Comparison of ENCODE assay signal across 1 cellular context in the genomic region with DNA sequence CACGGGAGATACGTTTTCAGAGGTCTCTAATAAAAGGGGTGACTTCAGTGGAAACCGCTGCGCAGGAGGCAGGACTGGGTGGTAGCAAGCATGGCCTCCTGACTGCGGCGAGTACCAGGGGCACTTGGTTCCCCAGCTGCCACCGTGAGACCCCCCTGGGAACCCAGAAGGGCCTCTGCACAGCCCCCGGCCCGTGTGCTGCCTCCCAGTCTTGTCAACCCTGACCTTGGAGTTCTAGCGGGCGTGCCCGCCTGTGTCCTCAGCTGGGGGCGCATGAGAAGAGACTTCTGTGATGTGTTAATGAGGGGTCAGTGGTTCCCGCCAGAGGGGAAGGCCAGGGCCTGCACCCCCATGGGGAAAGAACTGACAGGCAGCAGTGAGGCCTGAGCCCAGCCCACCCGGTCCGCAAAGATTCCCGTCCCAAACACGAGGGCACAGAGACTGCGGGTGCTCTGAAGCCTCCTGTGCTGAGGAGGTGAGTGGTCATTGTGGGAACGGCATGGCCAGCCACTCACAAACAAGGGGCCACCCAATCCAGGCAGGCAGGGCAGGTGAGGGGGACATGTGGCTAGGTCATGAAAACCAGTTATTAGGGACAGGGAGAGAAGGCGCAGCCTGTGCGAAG.
TF ChIP-seq lines count a peak whose summit lies in the region.

No MANE protein-coding gene starts in this region.

TF ChIP-seq in HepG2, 621 proteins besides CTCF, POLR2A, EP300 and RAD21 (continues in another document):
- TF ChIP-seq HES4 (CRISPR knock-in tag; IDR thresholded peaks at IDR 0.05; ENCODE audit: borderline replicate concordance) (no peak), ZNF775 (CRISPR knock-in tag; IDR thresholded peaks at IDR 0.05; ENCODE audit: borderline replicate concordance) (no peak), ZNF7 (CRISPR knock-in tag; IDR thresholded peaks at IDR 0.05) (no peak), U2AF2 (IDR thresholded peaks at IDR 0.05; ENCODE audit: low read depth, low read length) (no peak), ZNF556 (CRISPR knock-in tag; IDR thresholded peaks at IDR 0.05; ENCODE audit: borderline replicate concordance) (no peak), ZNF207 (IDR thresholded peaks at IDR 0.05; ENCODE audit: borderline replicate concordance) (no peak), FOXK1 (CRISPR knock-in tag; IDR thresholded peaks at IDR 0.05; ENCODE audit: borderline replicate concordance, low read depth) (no peak), YEATS4 (CRISPR knock-in tag; IDR thresholded peaks at IDR 0.05; ENCODE audit: borderline replicate concordance) (no peak), IRX3 (CRISPR knock-in tag; IDR thresholded peaks at IDR 0.05; ENCODE audit: borderline replicate concordance, low read depth) (no peak), ZNF567 (CRISPR knock-in tag; IDR thresholded peaks at IDR 0.05; ENCODE audit: borderline replicate concordance) (0 out of 2 replicates have a peak, but pooled peaks have one; percentile 6), PRMT3 (CRISPR knock-in tag; IDR thresholded peaks at IDR 0.05; ENCODE audit: borderline replicate concordance, low read depth) (peak; percentile 40; the same call in 1 of the 2 replicates), GPN1 (CRISPR knock-in tag; IDR thresholded peaks at IDR 0.05; ENCODE audit: borderline replicate concordance) (no peak), TOE1 (CRISPR knock-in tag; IDR thresholded peaks at IDR 0.05) (no peak), NPAS2 (CRISPR knock-in tag; IDR thresholded peaks at IDR 0.05; ENCODE audit: borderline replicate concordance) (no peak), TBL1XR1 (IDR thresholded peaks at IDR 0.05; ENCODE audit: borderline replicate concordance, low read length, partially characterized antibody) (no peak), MBD4 (IDR thresholded peaks at IDR 0.05; ENCODE audit: borderline replicate concordance, low read length) (no peak), ZNF788 (CRISPR knock-in tag; IDR thresholded peaks at IDR 0.05; ENCODE audit: borderline replicate concordance) (no peak), ZNF891 (CRISPR knock-in tag; IDR thresholded peaks at IDR 0.05) (no peak), ZNF850 (CRISPR knock-in tag; conservative IDR thresholded peaks at IDR 0.05) (no peak), ZBTB1 (CRISPR knock-in tag; IDR thresholded peaks at IDR 0.05; ENCODE audit: borderline replicate concordance) (no peak), AGO1 (IDR thresholded peaks at IDR 0.05; ENCODE audit: low read depth, low read length, poor library complexity, severe bottlenecking) (peak; percentile 29), CHD2 (IDR thresholded peaks at IDR 0.05; ENCODE audit: low read depth, low read length) (no peak), FOXJ3 (CRISPR knock-in tag; IDR thresholded peaks at IDR 0.05; ENCODE audit: borderline replicate concordance) (no peak), ZNF274 (CRISPR knock-in tag; IDR thresholded peaks at IDR 0.05) (no peak), ZSCAN31 (CRISPR knock-in tag; IDR thresholded peaks at IDR 0.05; ENCODE audit: low read depth) (no peak), PPARG (CRISPR knock-in tag; conservative IDR thresholded peaks at IDR 0.05) (no peak), NCOR1 (IDR thresholded peaks at IDR 0.05; ENCODE audit: borderline replicate concordance, low read length) (no peak), AGO2 (optimal IDR thresholded peaks at IDR 0.05; ENCODE audit: low read depth, low read length) (peak; percentile 88), ATRX (CRISPR knock-in tag; IDR thresholded peaks at IDR 0.05; ENCODE audit: borderline replicate concordance) (no peak), TARDBP (CRISPR knock-in tag; IDR thresholded peaks at IDR 0.05) (no peak)
- TF ChIP-seq, protein P1, sequence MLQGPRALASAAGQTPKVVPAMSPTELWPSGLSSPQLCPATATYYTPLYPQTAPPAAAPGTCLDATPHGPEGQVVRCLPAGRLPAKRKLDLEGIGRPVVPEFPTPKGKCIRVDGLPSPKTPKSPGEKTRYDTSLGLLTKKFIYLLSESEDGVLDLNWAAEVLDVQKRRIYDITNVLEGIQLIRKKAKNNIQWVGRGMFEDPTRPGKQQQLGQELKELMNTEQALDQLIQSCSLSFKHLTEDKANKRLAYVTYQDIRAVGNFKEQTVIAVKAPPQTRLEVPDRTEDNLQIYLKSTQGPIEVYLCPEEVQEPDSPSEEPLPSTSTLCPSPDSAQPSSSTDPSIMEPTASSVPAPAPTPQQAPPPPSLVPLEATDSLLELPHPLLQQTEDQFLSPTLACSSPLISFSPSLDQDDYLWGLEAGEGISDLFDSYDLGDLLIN (CRISPR knock-in tag; IDR thresholded peaks at IDR 0.05; ENCODE audit: borderline replicate concordance): no peak
- TF ChIP-seq, protein P2, sequence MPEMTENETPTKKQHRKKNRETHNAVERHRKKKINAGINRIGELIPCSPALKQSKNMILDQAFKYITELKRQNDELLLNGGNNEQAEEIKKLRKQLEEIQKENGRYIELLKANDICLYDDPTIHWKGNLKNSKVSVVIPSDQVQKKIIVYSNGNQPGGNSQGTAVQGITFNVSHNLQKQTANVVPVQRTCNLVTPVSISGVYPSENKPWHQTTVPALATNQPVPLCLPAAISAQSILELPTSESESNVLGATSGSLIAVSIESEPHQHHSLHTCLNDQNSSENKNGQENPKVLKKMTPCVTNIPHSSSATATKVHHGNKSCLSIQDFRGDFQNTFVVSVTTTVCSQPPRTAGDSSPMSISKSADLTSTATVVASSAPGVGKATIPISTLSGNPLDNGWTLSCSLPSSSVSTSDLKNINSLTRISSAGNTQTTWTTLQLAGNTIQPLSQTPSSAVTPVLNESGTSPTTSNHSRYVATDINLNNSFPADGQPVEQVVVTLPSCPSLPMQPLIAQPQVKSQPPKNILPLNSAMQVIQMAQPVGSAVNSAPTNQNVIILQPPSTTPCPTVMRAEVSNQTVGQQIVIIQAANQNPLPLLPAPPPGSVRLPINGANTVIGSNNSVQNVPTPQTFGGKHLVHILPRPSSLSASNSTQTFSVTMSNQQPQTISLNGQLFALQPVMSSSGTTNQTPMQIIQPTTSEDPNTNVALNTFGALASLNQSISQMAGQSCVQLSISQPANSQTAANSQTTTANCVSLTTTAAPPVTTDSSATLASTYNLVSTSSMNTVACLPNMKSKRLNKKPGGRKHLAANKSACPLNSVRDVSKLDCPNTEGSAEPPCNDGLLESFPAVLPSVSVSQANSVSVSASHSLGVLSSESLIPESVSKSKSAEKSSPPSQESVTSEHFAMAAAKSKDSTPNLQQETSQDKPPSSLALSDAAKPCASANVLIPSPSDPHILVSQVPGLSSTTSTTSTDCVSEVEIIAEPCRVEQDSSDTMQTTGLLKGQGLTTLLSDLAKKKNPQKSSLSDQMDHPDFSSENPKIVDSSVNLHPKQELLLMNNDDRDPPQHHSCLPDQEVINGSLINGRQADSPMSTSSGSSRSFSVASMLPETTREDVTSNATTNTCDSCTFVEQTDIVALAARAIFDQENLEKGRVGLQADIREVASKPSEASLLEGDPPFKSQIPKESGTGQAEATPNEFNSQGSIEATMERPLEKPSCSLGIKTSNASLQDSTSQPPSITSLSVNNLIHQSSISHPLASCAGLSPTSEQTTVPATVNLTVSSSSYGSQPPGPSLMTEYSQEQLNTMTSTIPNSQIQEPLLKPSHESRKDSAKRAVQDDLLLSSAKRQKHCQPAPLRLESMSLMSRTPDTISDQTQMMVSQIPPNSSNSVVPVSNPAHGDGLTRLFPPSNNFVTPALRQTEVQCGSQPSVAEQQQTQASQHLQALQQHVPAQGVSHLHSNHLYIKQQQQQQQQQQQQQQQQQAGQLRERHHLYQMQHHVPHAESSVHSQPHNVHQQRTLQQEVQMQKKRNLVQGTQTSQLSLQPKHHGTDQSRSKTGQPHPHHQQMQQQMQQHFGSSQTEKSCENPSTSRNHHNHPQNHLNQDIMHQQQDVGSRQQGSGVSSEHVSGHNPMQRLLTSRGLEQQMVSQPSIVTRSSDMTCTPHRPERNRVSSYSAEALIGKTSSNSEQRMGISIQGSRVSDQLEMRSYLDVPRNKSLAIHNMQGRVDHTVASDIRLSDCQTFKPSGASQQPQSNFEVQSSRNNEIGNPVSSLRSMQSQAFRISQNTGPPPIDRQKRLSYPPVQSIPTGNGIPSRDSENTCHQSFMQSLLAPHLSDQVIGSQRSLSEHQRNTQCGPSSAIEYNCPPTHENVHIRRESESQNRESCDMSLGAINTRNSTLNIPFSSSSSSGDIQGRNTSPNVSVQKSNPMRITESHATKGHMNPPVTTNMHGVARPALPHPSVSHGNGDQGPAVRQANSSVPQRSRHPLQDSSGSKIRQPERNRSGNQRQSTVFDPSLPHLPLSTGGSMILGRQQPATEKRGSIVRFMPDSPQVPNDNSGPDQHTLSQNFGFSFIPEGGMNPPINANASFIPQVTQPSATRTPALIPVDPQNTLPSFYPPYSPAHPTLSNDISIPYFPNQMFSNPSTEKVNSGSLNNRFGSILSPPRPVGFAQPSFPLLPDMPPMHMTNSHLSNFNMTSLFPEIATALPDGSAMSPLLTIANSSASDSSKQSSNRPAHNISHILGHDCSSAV (CRISPR knock-in tag; IDR thresholded peaks at IDR 0.05; ENCODE audit: borderline replicate concordance): no peak
- TF ChIP-seq, protein P3, sequence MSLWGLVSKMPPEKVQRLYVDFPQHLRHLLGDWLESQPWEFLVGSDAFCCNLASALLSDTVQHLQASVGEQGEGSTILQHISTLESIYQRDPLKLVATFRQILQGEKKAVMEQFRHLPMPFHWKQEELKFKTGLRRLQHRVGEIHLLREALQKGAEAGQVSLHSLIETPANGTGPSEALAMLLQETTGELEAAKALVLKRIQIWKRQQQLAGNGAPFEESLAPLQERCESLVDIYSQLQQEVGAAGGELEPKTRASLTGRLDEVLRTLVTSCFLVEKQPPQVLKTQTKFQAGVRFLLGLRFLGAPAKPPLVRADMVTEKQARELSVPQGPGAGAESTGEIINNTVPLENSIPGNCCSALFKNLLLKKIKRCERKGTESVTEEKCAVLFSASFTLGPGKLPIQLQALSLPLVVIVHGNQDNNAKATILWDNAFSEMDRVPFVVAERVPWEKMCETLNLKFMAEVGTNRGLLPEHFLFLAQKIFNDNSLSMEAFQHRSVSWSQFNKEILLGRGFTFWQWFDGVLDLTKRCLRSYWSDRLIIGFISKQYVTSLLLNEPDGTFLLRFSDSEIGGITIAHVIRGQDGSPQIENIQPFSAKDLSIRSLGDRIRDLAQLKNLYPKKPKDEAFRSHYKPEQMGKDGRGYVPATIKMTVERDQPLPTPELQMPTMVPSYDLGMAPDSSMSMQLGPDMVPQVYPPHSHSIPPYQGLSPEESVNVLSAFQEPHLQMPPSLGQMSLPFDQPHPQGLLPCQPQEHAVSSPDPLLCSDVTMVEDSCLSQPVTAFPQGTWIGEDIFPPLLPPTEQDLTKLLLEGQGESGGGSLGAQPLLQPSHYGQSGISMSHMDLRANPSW (CRISPR knock-in tag; IDR thresholded peaks at IDR 0.05; ENCODE audit: borderline replicate concordance): no peak
- TF ChIP-seq, protein P4, sequence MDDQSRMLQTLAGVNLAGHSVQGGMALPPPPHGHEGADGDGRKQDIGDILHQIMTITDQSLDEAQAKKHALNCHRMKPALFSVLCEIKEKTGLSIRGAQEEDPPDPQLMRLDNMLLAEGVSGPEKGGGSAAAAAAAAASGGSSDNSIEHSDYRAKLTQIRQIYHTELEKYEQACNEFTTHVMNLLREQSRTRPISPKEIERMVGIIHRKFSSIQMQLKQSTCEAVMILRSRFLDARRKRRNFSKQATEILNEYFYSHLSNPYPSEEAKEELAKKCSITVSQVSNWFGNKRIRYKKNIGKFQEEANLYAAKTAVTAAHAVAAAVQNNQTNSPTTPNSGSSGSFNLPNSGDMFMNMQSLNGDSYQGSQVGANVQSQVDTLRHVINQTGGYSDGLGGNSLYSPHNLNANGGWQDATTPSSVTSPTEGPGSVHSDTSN (CRISPR knock-in tag; IDR thresholded peaks at IDR 0.05; ENCODE audit: borderline replicate concordance): no peak
- TF ChIP-seq, protein P5, sequence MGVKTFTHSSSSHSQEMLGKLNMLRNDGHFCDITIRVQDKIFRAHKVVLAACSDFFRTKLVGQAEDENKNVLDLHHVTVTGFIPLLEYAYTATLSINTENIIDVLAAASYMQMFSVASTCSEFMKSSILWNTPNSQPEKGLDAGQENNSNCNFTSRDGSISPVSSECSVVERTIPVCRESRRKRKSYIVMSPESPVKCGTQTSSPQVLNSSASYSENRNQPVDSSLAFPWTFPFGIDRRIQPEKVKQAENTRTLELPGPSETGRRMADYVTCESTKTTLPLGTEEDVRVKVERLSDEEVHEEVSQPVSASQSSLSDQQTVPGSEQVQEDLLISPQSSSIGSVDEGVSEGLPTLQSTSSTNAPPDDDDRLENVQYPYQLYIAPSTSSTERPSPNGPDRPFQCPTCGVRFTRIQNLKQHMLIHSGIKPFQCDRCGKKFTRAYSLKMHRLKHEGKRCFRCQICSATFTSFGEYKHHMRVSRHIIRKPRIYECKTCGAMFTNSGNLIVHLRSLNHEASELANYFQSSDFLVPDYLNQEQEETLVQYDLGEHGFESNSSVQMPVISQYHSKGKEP (CRISPR knock-in tag; IDR thresholded peaks at IDR 0.05): no peak
- TF ChIP-seq, protein P6, sequence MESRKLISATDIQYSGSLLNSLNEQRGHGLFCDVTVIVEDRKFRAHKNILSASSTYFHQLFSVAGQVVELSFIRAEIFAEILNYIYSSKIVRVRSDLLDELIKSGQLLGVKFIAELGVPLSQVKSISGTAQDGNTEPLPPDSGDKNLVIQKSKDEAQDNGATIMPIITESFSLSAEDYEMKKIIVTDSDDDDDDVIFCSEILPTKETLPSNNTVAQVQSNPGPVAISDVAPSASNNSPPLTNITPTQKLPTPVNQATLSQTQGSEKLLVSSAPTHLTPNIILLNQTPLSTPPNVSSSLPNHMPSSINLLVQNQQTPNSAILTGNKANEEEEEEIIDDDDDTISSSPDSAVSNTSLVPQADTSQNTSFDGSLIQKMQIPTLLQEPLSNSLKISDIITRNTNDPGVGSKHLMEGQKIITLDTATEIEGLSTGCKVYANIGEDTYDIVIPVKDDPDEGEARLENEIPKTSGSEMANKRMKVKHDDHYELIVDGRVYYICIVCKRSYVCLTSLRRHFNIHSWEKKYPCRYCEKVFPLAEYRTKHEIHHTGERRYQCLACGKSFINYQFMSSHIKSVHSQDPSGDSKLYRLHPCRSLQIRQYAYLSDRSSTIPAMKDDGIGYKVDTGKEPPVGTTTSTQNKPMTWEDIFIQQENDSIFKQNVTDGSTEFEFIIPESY (CRISPR knock-in tag; IDR thresholded peaks at IDR 0.05): peak; percentile 47; the same call in 1 of the 2 replicates
- TF ChIP-seq, protein P7, sequence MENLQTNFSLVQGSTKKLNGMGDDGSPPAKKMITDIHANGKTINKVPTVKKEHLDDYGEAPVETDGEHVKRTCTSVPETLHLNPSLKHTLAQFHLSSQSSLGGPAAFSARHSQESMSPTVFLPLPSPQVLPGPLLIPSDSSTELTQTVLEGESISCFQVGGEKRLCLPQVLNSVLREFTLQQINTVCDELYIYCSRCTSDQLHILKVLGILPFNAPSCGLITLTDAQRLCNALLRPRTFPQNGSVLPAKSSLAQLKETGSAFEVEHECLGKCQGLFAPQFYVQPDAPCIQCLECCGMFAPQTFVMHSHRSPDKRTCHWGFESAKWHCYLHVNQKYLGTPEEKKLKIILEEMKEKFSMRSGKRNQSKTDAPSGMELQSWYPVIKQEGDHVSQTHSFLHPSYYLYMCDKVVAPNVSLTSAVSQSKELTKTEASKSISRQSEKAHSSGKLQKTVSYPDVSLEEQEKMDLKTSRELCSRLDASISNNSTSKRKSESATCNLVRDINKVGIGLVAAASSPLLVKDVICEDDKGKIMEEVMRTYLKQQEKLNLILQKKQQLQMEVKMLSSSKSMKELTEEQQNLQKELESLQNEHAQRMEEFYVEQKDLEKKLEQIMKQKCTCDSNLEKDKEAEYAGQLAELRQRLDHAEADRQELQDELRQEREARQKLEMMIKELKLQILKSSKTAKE (CRISPR knock-in tag; IDR thresholded peaks at IDR 0.05; ENCODE audit: borderline replicate concordance): no peak
